Comparison of ENCODE assay signal across 8 cellular contexts in genomic region chr10:52488606-52489485, GRCh38.
DNase-seq lines count a peak whose midpoint lies in the region; ATAC-seq and TF ChIP-seq lines count a peak whose summit lies in the region.

No MANE protein-coding gene starts in this region.

- H3K4me1 ChIP-seq in DND-41 (ENCODE audit: insufficient read depth, low read length) (no peaks in the 10 kb centered on the region), mammary epithelial cell (ENCODE audit: insufficient read depth, low read length) (peaks cover 31% of the 10 kb centered on the region), mesenchymal stem cell (ENCODE audit: control insufficient read depth, insufficient read depth, low read depth, low read length) (no peaks in the 10 kb centered on the region)

- no peak overlapping the region for H3K14ac ChIP-seq in mesenchymal stem cell (ENCODE audit: low read length in 2 of 2)

- DNase-seq in DND-41 (no peak), mammary epithelial cell (peak; percentile 36), mesenchymal stem cell (peak; percentile 49), sciatic nerve (ENCODE audit: low spot score) (no peak)
- DNase-seq in Jurkat, Clone E6-1 (ENCODE audit: low read depth, low spot score): peak; percentile 4

- H3K18ac ChIP-seq in mesenchymal stem cell (ENCODE audit: low read depth in 1 of 2, low read length in 2 of 2): no peak overlapping the region

- H2BK15ac ChIP-seq in mesenchymal stem cell (ENCODE audit: low read depth, poor library complexity, severe bottlenecking): no peak overlapping the region

- H2AK5ac ChIP-seq in mesenchymal stem cell (ENCODE audit: low read length, severe bottlenecking): no peak overlapping the region

- no peaks in the 10 kb centered on the region for H3K9me3 ChIP-seq in DND-41 (ENCODE audit: insufficient read depth, low read length, severe bottlenecking)
- H3K9me3 ChIP-seq in mammary epithelial cell (replicated peaks; ENCODE audit: insufficient read depth, low read length): no peaks in the 10 kb centered on the region
- H3K9me3 ChIP-seq in mesenchymal stem cell (ENCODE audit: control insufficient read depth, low read length): no peaks in the 10 kb centered on the region

- H3K36me3 ChIP-seq in DND-41 (ENCODE audit: insufficient read depth, low read length) (no peaks in the 10 kb centered on the region), mammary epithelial cell (ENCODE audit: insufficient read depth, low read length) (no peaks in the 10 kb centered on the region), mesenchymal stem cell (ENCODE audit: control insufficient read depth in 1 of 2, insufficient read depth in 2 of 2, low read depth in 1 of 2, low read length in 2 of 2) (no peaks in the 10 kb centered on the region)

- CTCF ChIA-PET in mammary epithelial cell (lab: Charles Lee; ENCODE audit: low non-redundant PET): interaction anchor here (0.6 to 1.5 kb wide), 7 partner anchors 19 to 1434 kb away, joined by 4 to 7 read pairs (median 4); partner anchors contain the start of gene DKK1

- H3K4me3 ChIP-seq in DND-41 (ENCODE audit: low read depth in 1 of 2, low read length in 2 of 2): no peak overlapping the region
- no peak overlapping the region for H3K4me3 ChIP-seq in Jurkat, Clone E6-1 (ENCODE audit: low read length)
- no peak overlapping the region for H3K4me3 ChIP-seq in mammary epithelial cell (replicated peaks in 1 of 3; ENCODE audit: insufficient read depth in 1 of 3, low read depth in 2 of 3, low read length in 3 of 3)
- H3K4me3 ChIP-seq in mesenchymal stem cell (ENCODE audit: insufficient read depth in 1 of 2, low read depth in 1 of 2, low read length in 2 of 2): no peak overlapping the region

- H3K27me3 ChIP-seq in DND-41 (ENCODE audit: insufficient read depth, low read length, poor library complexity): no peaks in the 10 kb centered on the region
- H3K27me3 ChIP-seq in mammary epithelial cell (ENCODE audit: insufficient read depth, low read length): no peaks in the 10 kb centered on the region
- H3K27me3 ChIP-seq in mesenchymal stem cell (ENCODE audit: control insufficient read depth in 1 of 2, insufficient read depth in 1 of 2, low read length in 2 of 2): no peaks in the 10 kb centered on the region

- H3K23ac ChIP-seq in mesenchymal stem cell (ENCODE audit: low read length in 2 of 2): no peak overlapping the region

- no TSS peak for BruUV-seq in mammary epithelial cell (replicated peaks; lab: Mats Ljungman, UMichigan)

- H4K20me1 ChIP-seq in DND-41 (ENCODE audit: insufficient read depth, low read length) (no peaks in the 10 kb centered on the region), mammary epithelial cell (ENCODE audit: insufficient read depth, low read length) (no peaks in the 10 kb centered on the region)

- in situ Hi-C loops in mammary epithelial cell (cut with MboI; ENCODE audit: low sequenced_read_pairs in 2 of 2): loop anchor here (5.0 kb wide), 3 partner anchors 37 to 172 kb away; no protein-coding TSS in a partner anchor

- dilution Hi-C loops in mammary epithelial cell (cut with HindIII; ENCODE audit: low sequenced_read_pairs): no loop called here

- H3K4me2 ChIP-seq in DND-41 (ENCODE audit: insufficient read depth, low read length): no peak overlapping the region
- peak overlapping the region; percentile 24 for H3K4me2 ChIP-seq in mammary epithelial cell (ENCODE audit: insufficient read depth, low read depth, low read length)
- no peak overlapping the region for H3K4me2 ChIP-seq in mesenchymal stem cell (ENCODE audit: low read length, poor library complexity, severe bottlenecking)

- H3K27ac ChIP-seq in DND-41 (ENCODE audit: low read length): no peak overlapping the region
- H3K27ac ChIP-seq in mammary epithelial cell (ENCODE audit: insufficient read depth, low read depth, low read length): peak overlapping the region; percentile 95
- no peak overlapping the region for H3K27ac ChIP-seq in mesenchymal stem cell (ENCODE audit: low read length, poor library complexity, severe bottlenecking)

- no peak overlapping the region for H2BK5ac ChIP-seq in mesenchymal stem cell (ENCODE audit: low read depth, low read length, poor library complexity, severe bottlenecking)

- intact Hi-C loops in mammary epithelial cell (cut with micrococcal nuclease): loop anchor here (1.0 to 5.0 kb wide), 5 partner anchors 78 to 238 kb away; partner anchors contain the start of gene DKK1
- intact Hi-C loops in sciatic nerve (cut with DNase I): no loop called here

- ATAC-seq in DND-41 (ENCODE audit: insufficient read depth, low read depth) (no peak), GM19035 (IDR thresholded peaks at IDR 0.05; ENCODE audit: unreplicated experiment) (no peak), GM19324 (IDR thresholded peaks at IDR 0.05; ENCODE audit: low FRiP score, unreplicated experiment) (no peak), sciatic nerve (no peak)
- no peak for ATAC-seq in activated CD4-positive, CD25-positive, alpha-beta regulatory T cell treated with anti-CD3 and anti-CD28 coated beads, Interleukin-2, amount 50 U/mL, for 24 hours

- TF ChIP-seq CTCF in DND-41 (IDR thresholded peaks at IDR 0.05; ENCODE audit: borderline replicate concordance, extremely low read depth, low read length, poor library complexity, severe bottlenecking): peak; percentile 41
- TF ChIP-seq CTCF in mammary epithelial cell (conservative IDR thresholded peaks at IDR 0.05 in 1 of 2, IDR thresholded peaks at IDR 0.05 in 1 of 2; ENCODE audit: extremely low read depth in 1 of 2, insufficient read depth in 1 of 2, low read depth in 1 of 2, low read length in 2 of 2): peak; percentile 33 to 55

- 33% methylated on average over 3 of the region's 3 CpGs for WGBS in mammary epithelial cell (ENCODE audit: low coverage, missing lambda C conversion rate)
- WGBS in mesenchymal stem cell: 60% methylated on average over 2 of the region's 3 CpGs

- H4K8ac ChIP-seq in mesenchymal stem cell (ENCODE audit: low read length): no peak overlapping the region

- no peak overlapping the region for H2AFZ ChIP-seq in DND-41 (ENCODE audit: low read depth, low read length)
- H2AFZ ChIP-seq in mammary epithelial cell (ENCODE audit: low read depth, low read length): peak overlapping the region; percentile 59
- H2AFZ ChIP-seq in mesenchymal stem cell (ENCODE audit: low read depth, low read length): no peak overlapping the region

- H3K79me2 ChIP-seq in DND-41 (ENCODE audit: insufficient read depth, low read length): no peaks in the 10 kb centered on the region
- H3K79me2 ChIP-seq in mammary epithelial cell (ENCODE audit: insufficient read depth, low read length): no peaks in the 10 kb centered on the region

- H3K4ac ChIP-seq in mesenchymal stem cell (ENCODE audit: low read depth in 1 of 2, low read length in 2 of 2): no peak overlapping the region

- no peak overlapping the region for H2BK12ac ChIP-seq in mesenchymal stem cell (ENCODE audit: low read length in 2 of 2)

- no peaks in the 10 kb centered on the region for H3K79me1 ChIP-seq in mesenchymal stem cell (replicated peaks; ENCODE audit: low read length, poor library complexity, severe bottlenecking)

- H3K9ac ChIP-seq in DND-41 (ENCODE audit: low read depth, low read length) (no peak overlapping the region), mammary epithelial cell (ENCODE audit: insufficient read depth, low read length) (no peak overlapping the region), mesenchymal stem cell (ENCODE audit: low read length) (peak overlapping the region; percentile 83)

- H4K91ac ChIP-seq in mesenchymal stem cell (ENCODE audit: low read length): no peak overlapping the region

- H2BK120ac ChIP-seq in mesenchymal stem cell (ENCODE audit: low read depth, low read length): no peak overlapping the region

Comparison
In these comparisons a context has a peak if more than half of its experiments do, and no peak if none do; other contexts are left out.
1. DNase-seq: peak in Jurkat, Clone E6-1 (single experiment), mammary epithelial cell (single experiment) and mesenchymal stem cell (single experiment); none in DND-41 (single experiment) and sciatic nerve (single experiment).